Comparison of ENCODE assay signal across 8 cellular contexts in the genomic region with DNA sequence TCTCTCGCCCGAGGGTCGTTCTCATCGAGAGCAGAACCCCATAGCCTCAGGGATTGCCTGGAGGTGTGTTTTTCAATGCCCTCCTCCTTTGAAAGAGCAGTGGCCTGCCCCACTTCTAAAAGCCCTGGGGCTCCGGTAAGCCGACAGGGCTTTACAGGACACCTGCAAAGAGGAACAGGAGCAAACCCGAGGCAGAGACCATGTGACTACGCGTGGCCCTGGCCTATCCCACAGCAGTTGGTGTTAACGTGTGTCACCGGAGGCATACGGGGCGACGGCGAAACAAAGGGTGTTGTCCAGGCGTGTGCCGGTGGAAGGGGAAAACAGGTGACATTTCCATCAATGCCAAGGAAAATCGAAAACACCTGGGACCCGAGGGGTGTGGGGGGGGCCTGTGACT.
DNase-seq lines count a peak whose midpoint lies in the region; ATAC-seq, FAIRE-seq and TF ChIP-seq lines count a peak whose summit lies in the region.

No MANE protein-coding gene starts in this region.

- no peak for DNase-seq in BE2C
- DNase-seq in HTR-8/SVneo (ENCODE audit: insufficient read length, low spot score), result no peak
- no peak for DNase-seq in choroid plexus epithelial cell (ENCODE audit: low read depth)
- no peak for DNase-seq in natural killer cell
- DNase-seq in NCI-H1694 treated with DMSO at 0.1 percent for 48 hours (lab: John Stamatoyannopoulos, UW), result no peak
- DNase-seq in KG1 (lab: John Stamatoyannopoulos, UW), result no peak
- no peak for DNase-seq in DMS 273 treated with DMSO at 0.1 percent for 48 hours (lab: John Stamatoyannopoulos, UW)

- peak overlapping the region; percentile 84 for H3K4me3 Mint-ChIP-seq in natural killer cell

- H3K36me3 ChIP-seq in BE2C, result no peaks in the 10 kb centered on the region

- H3K9me3 Mint-ChIP-seq in natural killer cell, result peaks cover 2 to 3% of the 10 kb centered on the region in 2 donors

- H3K4me1 ChIP-seq in BE2C, result no peaks in the 10 kb centered on the region

- intact Hi-C loops in natural killer cell (cut with micrococcal nuclease), result loop anchor here (5.0 kb wide), 1 partner anchor 93 kb away; no protein-coding TSS in a partner anchor

- TF ChIP-seq CTCF in BE2C (IDR thresholded peaks at IDR 0.05; ENCODE audit: low read depth, low read length) (no peak), choroid plexus epithelial cell (conservative IDR thresholded peaks at IDR 0.05; ENCODE audit: low read depth, low read length) (no peak), natural killer cell (IDR thresholded peaks at IDR 0.05) (no peak)

- H3K4me3 ChIP-seq in BE2C (ENCODE audit: low read depth, low read length), result peak overlapping the region; percentile 71
- H3K4me3 ChIP-seq in choroid plexus epithelial cell (ENCODE audit: low read depth, low read length), result peak overlapping the region; percentile 46

- ATAC-seq in natural killer cell, result peak in 1 of 3 donors; percentile 24
- ATAC-seq in HG02798 (IDR thresholded peaks at IDR 0.05; ENCODE audit: poor library complexity, unreplicated experiment), result no peak

- no peaks in the 10 kb centered on the region for H3K27me3 Mint-ChIP-seq in natural killer cell (ENCODE audit: low read depth in 2 of 2)

- H3K4me1 Mint-ChIP-seq in natural killer cell, result peaks cover 37 to 78% of the 10 kb centered on the region in 2 donors

- peak overlapping the region; percentile 80 to 99 for H3K27ac Mint-ChIP-seq in natural killer cell

- no peaks in the 10 kb centered on the region for H3K36me3 Mint-ChIP-seq in natural killer cell

- no peaks in the 10 kb centered on the region for H3K9me3 ChIP-seq in BE2C

- no peaks in the 10 kb centered on the region for H3K27me3 ChIP-seq in BE2C

- FAIRE-seq in HTR-8/SVneo (lab: Jason Lieb, UNC), result peak; percentile 86
